Comparison of ENCODE assay signal across 8 cellular contexts in genomic region chr22:37907036-37907954, GRCh38. TPM values are rescaled to one million over a fixed set of nuclear protein-coding genes. Genes with fewer than 3 reads are reported as not detected.
DNase-seq lines count a peak whose midpoint lies in the region; ATAC-seq and TF ChIP-seq lines count a peak whose summit lies in the region.

No MANE protein-coding gene starts in this region.

- POLR2A ChIA-PET in WTC11 (lab: Charles Lee), result no interaction called here

- H3K27me3 ChIP-seq in H9 (ENCODE audit: insufficient read depth, low read length) (no peaks in the 10 kb centered on the region), right cardiac atrium (ENCODE audit: control insufficient read depth, insufficient read depth) (no peaks in the 10 kb centered on the region)

- no peak overlapping the region for H3K23ac ChIP-seq in H9 (ENCODE audit: insufficient read length, low read depth, low read length)

- no peak for DNase-seq in H9
- DNase-seq in WTC11 (ENCODE audit: low spot score), result no peak
- peak in 1 of 3 donors; percentile 49 for DNase-seq in right cardiac atrium
- DNase-seq in NCI-H1105 treated with DMSO at 0.1 percent for 48 hours (lab: John Stamatoyannopoulos, UW), result no peak
- no peak for DNase-seq in activated CD4-positive, CD25-positive, alpha-beta regulatory T cell treated with anti-CD3 and anti-CD28 coated beads, Interleukin-2, amount 50 U/mL, for 72 hours

- no peak overlapping the region for H3T11ph ChIP-seq in H9 (ENCODE audit: low read length)

- no peaks in the 10 kb centered on the region for H3K79me2 ChIP-seq in H9 (ENCODE audit: insufficient read depth, low read length)

- no peaks in the 10 kb centered on the region for H4K20me1 ChIP-seq in H9 (ENCODE audit: control insufficient read depth, insufficient read depth, insufficient read length)

- H3K79me1 ChIP-seq in H9 (ENCODE audit: insufficient read depth, low read depth, low read length, poor library complexity, severe bottlenecking), result no peaks in the 10 kb centered on the region

- H2AK5ac ChIP-seq in H9 (ENCODE audit: insufficient read length, low read length), result no peak overlapping the region

- CTCF ChIA-PET in WTC11 (lab: Charles Lee), result interaction anchor here (2.0 to 3.2 kb wide), 4 partner anchors 15 to 90 kb away, joined by 7 to 13 read pairs (median 10); no protein-coding TSS in a partner anchor

- H3K9me3 Mint-ChIP-seq in H9, result no peaks in the 10 kb centered on the region
- no peaks in the 10 kb centered on the region for H3K9me3 Mint-ChIP-seq in WTC11
- no peaks in the 10 kb centered on the region for H3K9me3 Mint-ChIP-seq in stimulated activated memory B cell treated with anti-CD40 and anti-IgM and Interleukin-4, amounts not matched to agents 10 μg/mL and 1 μg/mL and 100 μg/mL, for 72 hours

- no peak overlapping the region for H2AFZ ChIP-seq in H9 (ENCODE audit: low read length)

- peaks cover 47 to 48% of the 10 kb centered on the region in 2 experiments for H3K4me1 Mint-ChIP-seq in H9
- H3K4me1 Mint-ChIP-seq in WTC11, result peaks cover 49% of the 10 kb centered on the region
- H3K4me1 Mint-ChIP-seq in stimulated activated memory B cell treated with anti-CD40 and anti-IgM and Interleukin-4, amounts not matched to agents 10 μg/mL and 1 μg/mL and 100 μg/mL, for 72 hours, result peaks cover 35% of the 10 kb centered on the region

- no peak for ATAC-seq in WTC11
- no peak for ATAC-seq in right cardiac atrium
- ATAC-seq in stimulated activated memory B cell treated with anti-CD40 and anti-IgM and Interleukin-4, amounts not matched to agents 10 μg/mL and 1 μg/mL and 100 μg/mL, for 72 hours, result no peak
- ATAC-seq in GM18870 (IDR thresholded peaks at IDR 0.05; ENCODE audit: unreplicated experiment), result no peak
- no peak for ATAC-seq in HG03457 (IDR thresholded peaks at IDR 0.05; ENCODE audit: unreplicated experiment)

- no CpG with 5 or more reads among the region's 19 CpGs for WGBS in H9 (ENCODE audit: extremely low coverage, insufficient read length, low lambda C conversion rate)
- WGBS in right cardiac atrium, result 39% methylated on average over 19 of the region's 19 CpGs

- no peaks in the 10 kb centered on the region for H3K27me3 Mint-ChIP-seq in H9 (ENCODE audit: low read depth)
- H3K27me3 Mint-ChIP-seq in WTC11 (ENCODE audit: low read depth), result no peaks in the 10 kb centered on the region
- no peaks in the 10 kb centered on the region for H3K27me3 Mint-ChIP-seq in stimulated activated memory B cell treated with anti-CD40 and anti-IgM and Interleukin-4, amounts not matched to agents 10 μg/mL and 1 μg/mL and 100 μg/mL, for 72 hours

- no peak for TF ChIP-seq CTCF in H9 (conservative IDR thresholded peaks at IDR 0.05)
- no peak for TF ChIP-seq CTCF in WTC11 (IDR thresholded peaks at IDR 0.05)

- H4K8ac ChIP-seq in H9 (replicated peaks; ENCODE audit: insufficient read length, low read depth, low read length), result no peak overlapping the region

- peak overlapping the region; percentile 34; the same call in 1 of the 2 replicates for H3K14ac ChIP-seq in H9 (ENCODE audit: insufficient read depth, low read length)

- H3K56ac ChIP-seq in H9 (ENCODE audit: insufficient read length, low read depth, low read length), result no peak overlapping the region

- no peaks in the 10 kb centered on the region for H3K9me3 ChIP-seq in H9 (ENCODE audit: control insufficient read depth, low read depth, low read length)
- H3K9me3 ChIP-seq in right cardiac atrium (ENCODE audit: control insufficient read depth, low read length), result no peaks in the 10 kb centered on the region

- H3K27ac ChIP-seq in H9 (ENCODE audit: insufficient read length, low read depth, low read length) (no peak overlapping the region), right cardiac atrium (ENCODE audit: low read length) (peak overlapping the region; percentile 49)

- H3K4me2 ChIP-seq in H9 (ENCODE audit: insufficient read depth, insufficient read length, low read length), result peak overlapping the region; percentile 33

- H4K91ac ChIP-seq in H9 (ENCODE audit: insufficient read length, low read depth, low read length), result no peak overlapping the region

- no peak overlapping the region for H2BK12ac ChIP-seq in H9 (ENCODE audit: insufficient read length, low read depth, low read length)

- H3K4me3 ChIP-seq in right cardiac atrium (ENCODE audit: low read length), result peak overlapping the region; percentile 89

- H3K23me2 ChIP-seq in H9 (ENCODE audit: insufficient read length, low read depth, low read length, poor library complexity, severe bottlenecking), result peaks cover 5% of the 10 kb centered on the region

- H3K4me3 Mint-ChIP-seq in H9 (peak overlapping the region; percentile 76 to 85), WTC11 (peak overlapping the region; percentile 76)
- peak overlapping the region; percentile 82 for H3K4me3 Mint-ChIP-seq in stimulated activated memory B cell treated with anti-CD40 and anti-IgM and Interleukin-4, amounts not matched to agents 10 μg/mL and 1 μg/mL and 100 μg/mL, for 72 hours

- H4K5ac ChIP-seq in H9 (ENCODE audit: insufficient read length, low read depth, low read length), result no peak overlapping the region

- H2BK120ac ChIP-seq in H9 (ENCODE audit: low read depth, low read length, poor library complexity, severe bottlenecking), result no peak overlapping the region

- H2BK15ac ChIP-seq in H9 (ENCODE audit: low read depth, low read length), result no peak overlapping the region

- H3K27ac Mint-ChIP-seq in H9 (peak overlapping the region in 2 of 3 experiments; percentile 34 to 84; a peak in 1 of 7 replicates), WTC11 (peak overlapping the region; percentile 19; the same call in 1 of the 2 replicates)
- H3K27ac Mint-ChIP-seq in stimulated activated memory B cell treated with anti-CD40 and anti-IgM and Interleukin-4, amounts not matched to agents 10 μg/mL and 1 μg/mL and 100 μg/mL, for 72 hours, result peak overlapping the region; percentile 28

- H2BK5ac ChIP-seq in H9 (ENCODE audit: insufficient read length, low read length), result no peak overlapping the region

- intact Hi-C loops in right cardiac atrium (cut with DNase I), result no loop called here

- no peak overlapping the region for H2BK20ac ChIP-seq in H9 (ENCODE audit: low read depth, low read length, poor library complexity, severe bottlenecking)

- H3K36me3 Mint-ChIP-seq in H9 (ENCODE audit: insufficient read depth in 1 of 3, low read depth in 3 of 3), result peaks cover 3 to 14% (median 10%) of the 10 kb centered on the region in 3 experiments; a peak in 4 of 7 replicates
- H3K36me3 Mint-ChIP-seq in WTC11, result 0 out of 2 replicates have a peak, but pooled peaks cover 2% of the 10 kb centered on the region
- H3K36me3 Mint-ChIP-seq in stimulated activated memory B cell treated with anti-CD40 and anti-IgM and Interleukin-4, amounts not matched to agents 10 μg/mL and 1 μg/mL and 100 μg/mL, for 72 hours, result peaks cover 2% of the 10 kb centered on the region

- no peak overlapping the region for H3K18ac ChIP-seq in H9 (ENCODE audit: insufficient read length, low read depth, low read length)

- H3K9ac ChIP-seq in H9 (ENCODE audit: extremely low read depth, insufficient read length, low read length), result no peak overlapping the region

- H3K4me1 ChIP-seq in H9 (ENCODE audit: insufficient read depth, low read length) (0 out of 2 replicates have a peak, but pooled peaks cover 3% of the 10 kb centered on the region), right cardiac atrium (ENCODE audit: control insufficient read depth, insufficient read depth, low read length) (peaks cover 7% of the 10 kb centered on the region)

- H3K4ac ChIP-seq in H9 (ENCODE audit: low read depth, low read length), result no peak overlapping the region

TF ChIP-seq in WTC11, 78 proteins besides CTCF, POLR2A, EP300 and RAD21 (continues in another document):
- no peak for TF ChIP-seq ERG (CRISPR knock-in tag; IDR thresholded peaks at IDR 0.05)
- TF ChIP-seq ATF6 (CRISPR knock-in tag; IDR thresholded peaks at IDR 0.05), result no peak
- no peak for TF ChIP-seq TCF7 (CRISPR knock-in tag; IDR thresholded peaks at IDR 0.05; ENCODE audit: low read depth)
- no peak for TF ChIP-seq NR2C2 (CRISPR knock-in tag; IDR thresholded peaks at IDR 0.05)
- TF ChIP-seq NR3C1 (CRISPR knock-in tag; conservative IDR thresholded peaks at IDR 0.05; ENCODE audit: low read depth), result no peak
- TF ChIP-seq ZNF416 (CRISPR knock-in tag; IDR thresholded peaks at IDR 0.05), result no peak

RNA-seq across cellular contexts. Expression of gene MICALL1, which starts 1.2 kb away (rescaled TPM):
- 33.3 and 33.8 TPM in 2 replicates for total RNA-seq in H9 (2021)
- total RNA-seq in WTC11 (2021), result 34.1 to 47.2 TPM (median 38.6 TPM) in 3 replicates
- 10 to 100 TPM; 11.5 to 17.0 (median 14.2) TPM for total RNA-seq in right cardiac atrium
- 9.8 TPM for polyA plus RNA-seq in right cardiac atrium

RNA-seq across cellular contexts. Expression of gene C22orf23, which starts 46.1 kb away (rescaled TPM):
- 0.55 and 0.57 TPM in 2 replicates for total RNA-seq in H9 (2021)
- total RNA-seq in WTC11 (2021), result 0.16 to 0.96 TPM (median 0.72 TPM) in 3 replicates
- total RNA-seq in right cardiac atrium, result under 1 TPM; 0.19 to 0.46 (median 0.27) TPM
- 0.54 TPM for polyA plus RNA-seq in right cardiac atrium

RNA-seq across cellular contexts. Expression of gene POLR2F, which starts 46.2 kb away (rescaled TPM):
- total RNA-seq in H9 (2021) (141 and 147 TPM in 2 replicates), WTC11 (2021) (128 to 138 TPM (median 132 TPM) in 3 replicates), right cardiac atrium (10 to 100 TPM; 62.1 to 85.5 (median 76.9) TPM)
- polyA plus RNA-seq in right cardiac atrium, result 159 TPM

RNA-seq across cellular contexts. Expression of gene EIF3L, which starts 58.1 kb away (rescaled TPM):
- 736 and 739 TPM in 2 replicates for total RNA-seq in H9 (2021)
- 611 to 645 TPM (median 645 TPM) in 3 replicates for total RNA-seq in WTC11 (2021)
- total RNA-seq in right cardiac atrium, result 100 to 1,000 TPM; 291 to 354 (median 334) TPM
- 144 TPM for polyA plus RNA-seq in right cardiac atrium
